In the genomic region with DNA sequence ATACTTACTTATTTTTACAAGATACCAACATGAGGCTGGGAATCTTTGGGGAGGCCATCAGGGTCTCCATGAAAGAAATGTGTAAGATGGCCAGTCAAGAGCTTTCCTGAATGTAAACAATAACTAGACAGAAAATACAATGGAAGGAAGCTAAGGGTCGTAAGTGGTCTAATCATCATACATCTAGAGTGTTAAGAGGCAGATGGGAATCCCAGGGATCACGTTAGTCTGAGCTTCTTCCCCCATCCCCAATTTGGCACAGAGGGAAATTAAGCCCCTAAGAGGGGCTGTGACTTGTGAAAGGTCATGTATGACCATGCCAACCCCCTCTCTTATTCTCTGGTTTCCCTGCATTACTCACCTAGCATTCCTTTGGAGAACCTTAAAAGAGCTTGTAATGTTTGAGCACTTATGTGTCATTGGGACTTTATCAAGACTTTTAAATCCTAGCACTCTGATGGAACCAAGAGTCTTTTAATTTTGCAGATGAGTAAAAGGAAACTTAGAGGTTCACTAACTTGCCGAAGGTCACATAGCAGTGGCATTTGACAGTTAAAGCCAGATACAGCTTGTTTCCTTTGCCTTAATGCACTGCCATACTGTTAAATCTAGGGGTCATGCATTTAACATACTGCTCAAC, we compare ENCODE assay signal across 16 cellular contexts. TPM values are rescaled to one million over a fixed set of nuclear protein-coding genes. Genes with fewer than 3 reads are reported as not detected.
DNase-seq lines count a peak whose midpoint lies in the region; ATAC-seq, FAIRE-seq and TF ChIP-seq lines count a peak whose summit lies in the region.
"Had no signal": no experiment of that assay in that cellular context is flagged by ENCODE, and none has a peak within 500 bp of the region (broad histone marks: within the 10 kb centered on the region; RNA-seq: fewer than 3 reads in every experiment).

No MANE protein-coding gene starts in this region.

- H3K4me1 ChIP-seq in IMR-90 (ENCODE audit: control insufficient read depth, insufficient read depth, low read length) (peaks cover 13% of the 10 kb centered on the region), osteoblast (ENCODE audit: insufficient read depth, low read length) (peaks cover 44% of the 10 kb centered on the region)
- H3K4me1 ChIP-seq in effector memory CD4-positive, alpha-beta T cell (ENCODE audit: control insufficient read depth, insufficient read depth, low read length, poor library complexity, severe bottlenecking): no peaks in the 10 kb centered on the region

- no peak overlapping the region for H4K5ac ChIP-seq in IMR-90 (ENCODE audit: low read depth, low read length)

- H3K18ac ChIP-seq in IMR-90 (ENCODE audit: low read depth, low read length): no peak overlapping the region

- in situ Hi-C loops in IMR-90 (cut with MboI; ENCODE audit: low sequenced_read_pairs): loop anchor here (5.0 kb wide), 3 partner anchors 233 to 443 kb away; a partner anchor contains a TSS

- H2AK5ac ChIP-seq in IMR-90 (ENCODE audit: low read depth, low read length): no peak overlapping the region

- H3K4me2 ChIP-seq in IMR-90 (ENCODE audit: low read depth, low read length): no peak overlapping the region
- H3K4me2 ChIP-seq in osteoblast (ENCODE audit: insufficient read depth, low read length): no peak overlapping the region

- no peaks in the 10 kb centered on the region for H3K9me3 ChIP-seq in CD4-positive, alpha-beta T cell (ENCODE audit: control insufficient read depth, low read length)
- H3K9me3 ChIP-seq in IMR-90 (ENCODE audit: control insufficient read depth, insufficient read depth, low read length): no peaks in the 10 kb centered on the region
- no peaks in the 10 kb centered on the region for H3K9me3 ChIP-seq in osteoblast (ENCODE audit: low read depth, low read length)
- no peaks in the 10 kb centered on the region for H3K9me3 ChIP-seq in effector memory CD4-positive, alpha-beta T cell (ENCODE audit: control insufficient read depth, low read length)
- H3K9me3 ChIP-seq: mucosa of descending colon had no signal

- no peak for ATAC-seq in CD4-positive, alpha-beta T cell (ENCODE audit: poor library complexity)
- ATAC-seq in IMR-90 (ENCODE audit: low read depth): no peak
- ATAC-seq: mucosa of descending colon had no signal

- H2AFZ ChIP-seq in IMR-90 (replicated peaks; ENCODE audit: low read length, poor library complexity): no peak overlapping the region
- H2AFZ ChIP-seq in osteoblast (ENCODE audit: low read length): no peak overlapping the region

- peaks cover 10% of the 10 kb centered on the region for H3K9me1 ChIP-seq in IMR-90 (ENCODE audit: insufficient read depth, low read length)

- 60% methylated on average over 1 of the region's 3 CpGs; no CpG with 5 or more reads in 1 of the 2 experiments for WGBS in IMR-90 (ENCODE audit: extremely low coverage in 2 of 2, insufficient read length in 1 of 2), 2 experiments

- peaks cover 6% of the 10 kb centered on the region for H3K4me1 Mint-ChIP-seq in CD4-positive, alpha-beta T cell (ENCODE audit: low read depth)
- H3K4me1 Mint-ChIP-seq in activated T-helper 2 cell treated with anti-CD3 and anti-CD28 coated beads, Interferon-gamma antibody, Interleukin-2, Interleukin-4, amounts not matched to agents 10 μg/mL and 5 μg/mL and 100 μg/mL, durations not matched to agents 14 hours and 24 hours and 36 hours (ENCODE audit: low read depth): peaks cover 26% of the 10 kb centered on the region

- H4K91ac ChIP-seq in IMR-90 (ENCODE audit: insufficient read depth, low read depth, low read length): no peak overlapping the region

- no peak overlapping the region for H2BK20ac ChIP-seq in IMR-90 (ENCODE audit: low read depth, low read length)

- no peak overlapping the region for H2BK15ac ChIP-seq in IMR-90 (ENCODE audit: low read depth, low read length)

- BruUV-seq in IMR-90 (replicated peaks; lab: Mats Ljungman, UMichigan): no TSS peak

- CTCF ChIA-PET in CD4-positive, alpha-beta T cell (lab: Charles Lee): no interaction called here
- CTCF ChIA-PET in IMR-90 (lab: Yijun Ruan, JAX): no interaction called here

- no peak overlapping the region for H3K56ac ChIP-seq in IMR-90 (ENCODE audit: extremely low read depth, insufficient read depth, low read length)

- H3K23ac ChIP-seq in IMR-90 (ENCODE audit: low read depth, low read length): no peak overlapping the region

- intact Hi-C loops in CD4-positive, alpha-beta T cell (cut with DNase I, micrococcal nuclease): loop anchor here (5.0 to 10.0 kb wide), 3 partner anchors 143 to 701 kb away; no protein-coding TSS in a partner anchor
- intact Hi-C loops in IMR-90 (cut with micrococcal nuclease): loop anchor here (5.0 kb wide), 1 partner anchor 93 kb away; no protein-coding TSS in a partner anchor
- intact Hi-C loops in activated T-helper 2 cell treated with anti-CD3 and anti-CD28 coated beads, Interferon-gamma antibody, Interleukin-2, Interleukin-4, amounts not matched to agents 10 μg/mL and 5 μg/mL and 100 μg/mL, durations not matched to agents 14 hours and 24 hours and 36 hours (cut with micrococcal nuclease): no loop called here

- TF ChIP-seq RAD21 in IMR-90 (IDR thresholded peaks at IDR 0.05; ENCODE audit: low read length): no peak

- POLR2A ChIA-PET in CD4-positive, alpha-beta T cell (lab: Charles Lee): interaction anchor here (0.6 kb wide), 1 partner anchor 702 kb away, joined by 6 read pairs; no protein-coding TSS in a partner anchor
- POLR2A ChIA-PET in IMR-90 (lab: Charles Lee; ENCODE audit: unreplicated experiment): no interaction called here

- FAIRE-seq in bronchial epithelial cell (lab: Jason Lieb, UNC): no peak
- FAIRE-seq: colon, HTR-8/SVneo had no signal

- no peaks in the 10 kb centered on the region for H3K9me3 Mint-ChIP-seq in CD4-positive, alpha-beta T cell
- no peaks in the 10 kb centered on the region for H3K9me3 Mint-ChIP-seq in activated T-helper 2 cell treated with anti-CD3 and anti-CD28 coated beads, Interferon-gamma antibody, Interleukin-2, Interleukin-4, amounts not matched to agents 10 μg/mL and 5 μg/mL and 100 μg/mL, durations not matched to agents 14 hours and 24 hours and 36 hours

- H4K8ac ChIP-seq in IMR-90 (ENCODE audit: low read depth in 2 of 2, low read length in 2 of 2): no peak overlapping the region

- dilution Hi-C loops in IMR-90 (cut with HindIII; ENCODE audit: low sequenced_read_pairs, unreplicated experiment): no loop called here

- H3K9ac ChIP-seq in IMR-90 (ENCODE audit: low read depth, low read length): no peak overlapping the region

- no peak for TF ChIP-seq POLR2A in IMR-90 (IDR thresholded peaks at IDR 0.05; ENCODE audit: low read depth, low read length)

- H3K27ac Mint-ChIP-seq in CD4-positive, alpha-beta T cell: peak overlapping the region; percentile 9
- H3K27ac Mint-ChIP-seq in activated T-helper 2 cell treated with anti-CD3 and anti-CD28 coated beads, Interferon-gamma antibody, Interleukin-2, Interleukin-4, amounts not matched to agents 10 μg/mL and 5 μg/mL and 100 μg/mL, durations not matched to agents 14 hours and 24 hours and 36 hours: no peak overlapping the region
- H3K27ac Mint-ChIP-seq: activated naive CD8-positive, alpha-beta T cell had no signal

- TF ChIP-seq CTCF in CD4-positive, alpha-beta T cell (IDR thresholded peaks at IDR 0.05): no peak
- no peak for TF ChIP-seq CTCF in IMR-90 (conservative IDR thresholded peaks at IDR 0.05; ENCODE audit: low read depth, low read length)
- no peak for TF ChIP-seq CTCF in bronchial epithelial cell (IDR thresholded peaks at IDR 0.05; ENCODE audit: insufficient read depth, low read length, severe bottlenecking)
- no peak for TF ChIP-seq CTCF in osteoblast (IDR thresholded peaks at IDR 0.05; ENCODE audit: extremely low read depth, low read depth, low read length)

- H3K4me3 ChIP-seq in IMR-90 (ENCODE audit: insufficient read depth, low read depth, low read length) (no peak overlapping the region), bronchial epithelial cell (ENCODE audit: low read depth, low read length) (no peak overlapping the region), osteoblast (ENCODE audit: insufficient read depth, low read length) (no peak overlapping the region)
- no peak overlapping the region for H3K4me3 ChIP-seq in effector memory CD4-positive, alpha-beta T cell (ENCODE audit: insufficient read depth, low read depth, low read length, poor library complexity, severe bottlenecking)
- H3K4me3 ChIP-seq: mucosa of descending colon had no signal

- H3K14ac ChIP-seq in IMR-90 (replicated peaks; ENCODE audit: low read depth, low read length): no peak overlapping the region

- H3K79me1 ChIP-seq in IMR-90 (ENCODE audit: low read depth in 1 of 2, low read length in 2 of 2): peaks cover 22 to 51% of the 10 kb centered on the region in 2 experiments; a peak in 3 of 4 replicates

- DNase-seq in CD4-positive, alpha-beta T cell: no peak
- no peak for DNase-seq in IMR-90
- peak; percentile 42 for DNase-seq in bronchial epithelial cell (ENCODE audit: low read depth)
- DNase-seq in osteoblast (ENCODE audit: insufficient read length, low spot score, missing footprints): no peak
- DNase-seq in NCI-H1436 treated with DMSO at 0.1 percent for 48 hours (lab: John Stamatoyannopoulos, UW): no peak
- no peak for DNase-seq in activated T-helper 2 cell treated with anti-CD3 and anti-CD28 coated beads, Interferon-gamma antibody, Interleukin-2, Interleukin-4, amounts not matched to agents 10 μg/mL and 5 μg/mL and 100 μg/mL, durations not matched to agents 14 hours and 24 hours and 36 hours (ENCODE audit: low spot score)
- no peak for DNase-seq in effector memory CD4-positive, alpha-beta T cell
- DNase-seq in DMS79 (lab: John Stamatoyannopoulos, UW): no peak
- DNase-seq: activated CD4-positive, alpha-beta T cell treated with anti-CD3 and anti-CD28 coated beads for 48 hours; mucosa of descending colon; NCI-H187 treated with DMSO at 0.1 percent for 48 hours; SIG-M5; stimulated activated CD4-positive, alpha-beta T cell treated with anti-CD3 and anti-CD28 coated beads, Interleukin-1b, Interleukin-23, amount 100 ng/mL, for 48 hours had no signal

- H3K4ac ChIP-seq in IMR-90 (ENCODE audit: low read depth, low read length): no peak overlapping the region

- no peak overlapping the region for H2BK120ac ChIP-seq in IMR-90 (ENCODE audit: low read depth, low read length)

- H3K36me3 Mint-ChIP-seq in CD4-positive, alpha-beta T cell (ENCODE audit: low read depth): peaks cover 11% of the 10 kb centered on the region
- H3K36me3 Mint-ChIP-seq in activated T-helper 2 cell treated with anti-CD3 and anti-CD28 coated beads, Interferon-gamma antibody, Interleukin-2, Interleukin-4, amounts not matched to agents 10 μg/mL and 5 μg/mL and 100 μg/mL, durations not matched to agents 14 hours and 24 hours and 36 hours (ENCODE audit: low read depth): peaks cover 41% of the 10 kb centered on the region
- H3K36me3 Mint-ChIP-seq: activated naive CD8-positive, alpha-beta T cell had no signal

- no peaks in the 10 kb centered on the region for H3K27me3 ChIP-seq in CD4-positive, alpha-beta T cell (ENCODE audit: control insufficient read depth, insufficient read depth, low read length)
- H3K27me3 ChIP-seq in IMR-90 (ENCODE audit: control insufficient read depth, insufficient read depth, low read length) (no peaks in the 10 kb centered on the region), bronchial epithelial cell (ENCODE audit: control insufficient read depth, insufficient read depth, low read length) (no peaks in the 10 kb centered on the region), osteoblast (ENCODE audit: insufficient read depth, low read length) (no peaks in the 10 kb centered on the region)
- H3K27me3 ChIP-seq in effector memory CD4-positive, alpha-beta T cell (replicated peaks; ENCODE audit: control insufficient read depth, insufficient read depth, low read length, poor library complexity, severe bottlenecking): no peaks in the 10 kb centered on the region

- H3K27ac ChIP-seq in CD4-positive, alpha-beta T cell (ENCODE audit: low read depth, low read length): no peak overlapping the region
- H3K27ac ChIP-seq in IMR-90 (ENCODE audit: insufficient read depth, low read length) (no peak overlapping the region), osteoblast (ENCODE audit: low read depth, low read length) (peak overlapping the region; percentile 44)
- no peak overlapping the region for H3K27ac ChIP-seq in effector memory CD4-positive, alpha-beta T cell (ENCODE audit: insufficient read depth, low read length, poor library complexity, severe bottlenecking)

- peaks cover 18% of the 10 kb centered on the region for H3K36me3 ChIP-seq in IMR-90 (ENCODE audit: control insufficient read depth, insufficient read depth, low read length)
- no peaks in the 10 kb centered on the region for H3K36me3 ChIP-seq in bronchial epithelial cell (ENCODE audit: control insufficient read depth, insufficient read depth, low read length)
- H3K36me3 ChIP-seq in osteoblast (ENCODE audit: insufficient read depth, low read length): peaks cover 33% of the 10 kb centered on the region
- H3K36me3 ChIP-seq in effector memory CD4-positive, alpha-beta T cell (ENCODE audit: control insufficient read depth, insufficient read depth, low read length): no peaks in the 10 kb centered on the region

- no peaks in the 10 kb centered on the region for H4K20me1 ChIP-seq in IMR-90 (ENCODE audit: insufficient read depth, low read length)
- no peaks in the 10 kb centered on the region for H4K20me1 ChIP-seq in osteoblast (ENCODE audit: insufficient read depth, low read length)

- H3K27me3 Mint-ChIP-seq in CD4-positive, alpha-beta T cell: no peaks in the 10 kb centered on the region
- no peaks in the 10 kb centered on the region for H3K27me3 Mint-ChIP-seq in activated T-helper 2 cell treated with anti-CD3 and anti-CD28 coated beads, Interferon-gamma antibody, Interleukin-2, Interleukin-4, amounts not matched to agents 10 μg/mL and 5 μg/mL and 100 μg/mL, durations not matched to agents 14 hours and 24 hours and 36 hours (ENCODE audit: low read depth)
- H3K27me3 Mint-ChIP-seq: activated naive CD8-positive, alpha-beta T cell had no signal

- peaks cover 38% of the 10 kb centered on the region for H3K79me2 ChIP-seq in osteoblast (ENCODE audit: insufficient read depth, low read length)

- no peak overlapping the region for H3K4me3 Mint-ChIP-seq in CD4-positive, alpha-beta T cell
- H3K4me3 Mint-ChIP-seq in activated T-helper 2 cell treated with anti-CD3 and anti-CD28 coated beads, Interferon-gamma antibody, Interleukin-2, Interleukin-4, amounts not matched to agents 10 μg/mL and 5 μg/mL and 100 μg/mL, durations not matched to agents 14 hours and 24 hours and 36 hours (ENCODE audit: low read depth): no peak overlapping the region
- H3K4me3 Mint-ChIP-seq: activated naive CD8-positive, alpha-beta T cell had no signal

- H2AK9ac ChIP-seq in IMR-90 (replicated peaks; ENCODE audit: low read depth, low read length, poor library complexity): no peak overlapping the region

- H2BK5ac ChIP-seq in IMR-90 (ENCODE audit: low read depth, low read length, poor library complexity, severe bottlenecking): peak overlapping the region; percentile 36

RNA-seq across cellular contexts. Expression of a gene that starts 46.1 kb away (rescaled TPM):
- 1 to 10 TPM; 1.9 TPM for total RNA-seq in CD4-positive, alpha-beta T cell
- total RNA-seq in IMR-90 (2012; rRNA removed): 42.3 and 51.7 TPM in 2 replicates
- polyA plus RNA-seq in IMR-90 (2012; rRNA removed): 7.4 and 8.1 TPM in 2 replicates
- 2.8 and 4.2 TPM in 2 replicates for polyA plus RNA-seq in IMR-90 (2012; cell fraction: cytosol; rRNA removed)
- polyA plus RNA-seq in IMR-90 (2012; cell fraction: nucleus; rRNA removed; ENCODE audit: low replicate concordance): 4.4 and 12.9 TPM in 2 replicates
- total RNA-seq in bronchial epithelial cell: 14.0 and 17.8 TPM in 2 replicates
- total RNA-seq in osteoblast: 26.2 and 33.7 TPM in 2 replicates
- total RNA-seq in activated T-helper 2 cell treated with anti-CD3 and anti-CD28 coated beads, Interferon-gamma antibody, Interleukin-2, Interleukin-4, amounts not matched to agents 10 μg/mL and 5 μg/mL and 100 μg/mL, durations not matched to agents 14 hours and 24 hours and 36 hours: 17.4 and 19.2 TPM in 2 replicates

RNA-seq across cellular contexts. Expression of a gene that starts 46.5 kb away (rescaled TPM):
- total RNA-seq in CD4-positive, alpha-beta T cell: 10 to 100 TPM; 13.3 to 14.0 TPM
- total RNA-seq in IMR-90 (2012; rRNA removed) (35.0 and 43.6 TPM in 2 replicates), bronchial epithelial cell (40.8 and 47.9 TPM in 2 replicates), osteoblast (42.7 and 44.9 TPM in 2 replicates)
- 15.8 and 19.0 TPM in 2 replicates for polyA plus RNA-seq in IMR-90 (2012; rRNA removed)
- polyA plus RNA-seq in IMR-90 (2012; cell fraction: cytosol; rRNA removed): 7.2 and 10.4 TPM in 2 replicates
- 3.3 and 13.6 TPM in 2 replicates for polyA plus RNA-seq in IMR-90 (2012; cell fraction: nucleus; rRNA removed; ENCODE audit: low replicate concordance)
- 30.5 and 34.7 TPM in 2 replicates for total RNA-seq in activated T-helper 2 cell treated with anti-CD3 and anti-CD28 coated beads, Interferon-gamma antibody, Interleukin-2, Interleukin-4, amounts not matched to agents 10 μg/mL and 5 μg/mL and 100 μg/mL, durations not matched to agents 14 hours and 24 hours and 36 hours

RNA-seq across cellular contexts. Expression of a gene that starts 47.8 kb away (rescaled TPM):
- under 1 TPM in 1 of 2 experiments, not detected in 1; 0.56 TPM for total RNA-seq in CD4-positive, alpha-beta T cell
- total RNA-seq in IMR-90 (2012; rRNA removed): 6.1 and 7.0 TPM in 2 replicates
- polyA plus RNA-seq in IMR-90 (2012; rRNA removed): 2.2 and 3.7 TPM in 2 replicates
- 0.59 and 1.5 TPM in 2 replicates for polyA plus RNA-seq in IMR-90 (2012; cell fraction: cytosol; rRNA removed)
- polyA plus RNA-seq in IMR-90 (2012; cell fraction: nucleus; rRNA removed; ENCODE audit: low replicate concordance): 2.1 and 8.4 TPM in 2 replicates
- total RNA-seq in bronchial epithelial cell: 1.1 and 2.4 TPM in 2 replicates
- total RNA-seq in osteoblast: 3.6 and 6.2 TPM in 2 replicates
- 11.4 and 11.8 TPM in 2 replicates for total RNA-seq in activated T-helper 2 cell treated with anti-CD3 and anti-CD28 coated beads, Interferon-gamma antibody, Interleukin-2, Interleukin-4, amounts not matched to agents 10 μg/mL and 5 μg/mL and 100 μg/mL, durations not matched to agents 14 hours and 24 hours and 36 hours

RNA-seq across cellular contexts. Expression of a gene that starts 47.8 kb away (rescaled TPM):
- under 1 TPM; 0.25 to 0.45 TPM for total RNA-seq in CD4-positive, alpha-beta T cell
- total RNA-seq in IMR-90 (2012; rRNA removed): 10.2 and 15.0 TPM in 2 replicates
- polyA plus RNA-seq in IMR-90 (2012; rRNA removed): 5.6 and 7.5 TPM in 2 replicates
- 5.0 and 6.0 TPM in 2 replicates for polyA plus RNA-seq in IMR-90 (2012; cell fraction: cytosol; rRNA removed)
- 12.0 and 13.7 TPM in 2 replicates for polyA plus RNA-seq in IMR-90 (2012; cell fraction: nucleus; rRNA removed; ENCODE audit: low replicate concordance)
- 16.6 and 25.6 TPM in 2 replicates for total RNA-seq in bronchial epithelial cell
- 20.6 and 21.0 TPM in 2 replicates for total RNA-seq in osteoblast
- total RNA-seq in activated T-helper 2 cell treated with anti-CD3 and anti-CD28 coated beads, Interferon-gamma antibody, Interleukin-2, Interleukin-4, amounts not matched to agents 10 μg/mL and 5 μg/mL and 100 μg/mL, durations not matched to agents 14 hours and 24 hours and 36 hours: 13.2 and 14.4 TPM in 2 replicates
